18 cellular contexts compared by ENCODE assay signal in genomic region chr2:8993902-8994278, GRCh38. TPM values are rescaled to one million over a fixed set of nuclear protein-coding genes. Genes with fewer than 3 reads are reported as not detected.
DNase-seq lines count a peak whose midpoint lies in the region; ATAC-seq, FAIRE-seq and TF ChIP-seq lines count a peak whose summit lies in the region.
"Had no signal": no experiment of that assay in that cellular context is flagged by ENCODE, and none has a peak within 500 bp of the region (broad histone marks: within the 10 kb centered on the region; RNA-seq: fewer than 3 reads in every experiment).

No MANE protein-coding gene starts in this region.

- H3K79me2 ChIP-seq in H9 (ENCODE audit: insufficient read depth, low read length): peaks cover 2% of the 10 kb centered on the region; the same call in 1 of the 2 replicates
- H3K79me2 ChIP-seq in astrocyte (ENCODE audit: insufficient read depth, low read length): peaks cover 94% of the 10 kb centered on the region
- peaks cover 69% of the 10 kb centered on the region for H3K79me2 ChIP-seq in mesendoderm (ENCODE audit: control insufficient read depth, insufficient read depth, low read length)

- no peak overlapping the region for H2AFZ ChIP-seq in H9 (ENCODE audit: low read length)
- no peak overlapping the region for H2AFZ ChIP-seq in astrocyte (ENCODE audit: low read depth, low read length)
- H2AFZ ChIP-seq: GM23338 had no signal

- H2BK15ac ChIP-seq in H9 (ENCODE audit: low read depth, low read length): no peak overlapping the region
- H2BK15ac ChIP-seq in mesendoderm (replicated peaks; ENCODE audit: low read depth): no peak overlapping the region

- H3K4me1 ChIP-seq in H9 (ENCODE audit: insufficient read depth, low read length) (no peaks in the 10 kb centered on the region; the same call in 1 of the 2 replicates), astrocyte (ENCODE audit: insufficient read depth, low read length) (no peaks in the 10 kb centered on the region), mesendoderm (ENCODE audit: control insufficient read depth, low read depth, low read length) (peaks cover 6% of the 10 kb centered on the region)

- H3K4me3 Mint-ChIP-seq in H9 (no peak overlapping the region), astrocyte (ENCODE audit: unreplicated experiment) (no peak overlapping the region)
- H3K4me3 Mint-ChIP-seq: GM23338 had no signal

- H3K36me3 Mint-ChIP-seq in H9 (ENCODE audit: insufficient read depth in 1 of 3, low read depth in 3 of 3) (no peaks in the 10 kb centered on the region), astrocyte (ENCODE audit: low read depth, unreplicated experiment) (no peaks in the 10 kb centered on the region)

- H3K9me3 ChIP-seq in H9 (ENCODE audit: control insufficient read depth, low read depth, low read length): no peaks in the 10 kb centered on the region
- no peaks in the 10 kb centered on the region for H3K9me3 ChIP-seq in astrocyte (ENCODE audit: insufficient read depth, low read depth, low read length)
- H3K9me3 ChIP-seq: Peyer's patch had no signal

- no peak overlapping the region for H3K4ac ChIP-seq in H9 (ENCODE audit: low read depth, low read length)
- no peak overlapping the region for H3K4ac ChIP-seq in mesendoderm (ENCODE audit: low read depth, low read length)

- H3K23ac ChIP-seq in H9 (ENCODE audit: insufficient read length, low read depth, low read length) (no peak overlapping the region), mesendoderm (ENCODE audit: low read length) (peak overlapping the region; percentile 60)

- H2AK5ac ChIP-seq in H9 (ENCODE audit: insufficient read length, low read length) (no peak overlapping the region), mesendoderm (ENCODE audit: low read length) (no peak overlapping the region)

- H3K9ac ChIP-seq in H9 (ENCODE audit: extremely low read depth, insufficient read length, low read length): no peak overlapping the region
- no peak overlapping the region for H3K9ac ChIP-seq in astrocyte (ENCODE audit: low read length)
- no peak overlapping the region for H3K9ac ChIP-seq in mesendoderm (ENCODE audit: low read length)

- H3T11ph ChIP-seq in H9 (ENCODE audit: low read length): no peak overlapping the region

- H2BK120ac ChIP-seq in H9 (ENCODE audit: low read depth, low read length, poor library complexity, severe bottlenecking) (no peak overlapping the region), mesendoderm (ENCODE audit: low read depth, low read length) (no peak overlapping the region)

- TF ChIP-seq CTCF in H9 (conservative IDR thresholded peaks at IDR 0.05) (no peak), astrocyte (IDR thresholded peaks at IDR 0.05; ENCODE audit: insufficient read depth, low read depth, low read length) (no peak)

- no CpG with 5 or more reads among the region's 7 CpGs for WGBS in H9 (ENCODE audit: extremely low coverage, insufficient read length, low lambda C conversion rate)
- no CpG with 5 or more reads among the region's 7 CpGs for WGBS in mesendoderm (ENCODE audit: extremely low coverage, insufficient coverage, low lambda C conversion rate)

- H3K4me2 ChIP-seq in H9 (ENCODE audit: insufficient read depth, insufficient read length, low read length) (no peak overlapping the region), astrocyte (ENCODE audit: low read length) (peak overlapping the region; percentile 8), mesendoderm (ENCODE audit: low read length) (no peak overlapping the region)
- H3K4me2 ChIP-seq: GM23338 had no signal

- no peak overlapping the region for H2BK12ac ChIP-seq in H9 (ENCODE audit: insufficient read length, low read depth, low read length)

- no peaks in the 10 kb centered on the region for H3K9me3 Mint-ChIP-seq in H9
- no peaks in the 10 kb centered on the region for H3K9me3 Mint-ChIP-seq in astrocyte (ENCODE audit: unreplicated experiment)
- H3K9me3 Mint-ChIP-seq: GM23338 had no signal

- H2BK5ac ChIP-seq in H9 (ENCODE audit: insufficient read length, low read length) (no peak overlapping the region), mesendoderm (ENCODE audit: low read length) (no peak overlapping the region)

- no peak overlapping the region for H4K8ac ChIP-seq in H9 (replicated peaks; ENCODE audit: insufficient read length, low read depth, low read length)
- no peak overlapping the region for H4K8ac ChIP-seq in mesendoderm (ENCODE audit: low read depth, low read length)

- H4K20me1 ChIP-seq in H9 (ENCODE audit: control insufficient read depth, insufficient read depth, insufficient read length) (no peaks in the 10 kb centered on the region), astrocyte (ENCODE audit: insufficient read depth, low read length) (peaks cover 54% of the 10 kb centered on the region)

- H3K14ac ChIP-seq in H9 (ENCODE audit: insufficient read depth, low read length): no peak overlapping the region

- H4K5ac ChIP-seq in H9 (ENCODE audit: insufficient read length, low read depth, low read length) (no peak overlapping the region), mesendoderm (ENCODE audit: low read length) (no peak overlapping the region)

- no peak overlapping the region for H2BK20ac ChIP-seq in H9 (ENCODE audit: low read depth, low read length, poor library complexity, severe bottlenecking)

- H3K4me3 ChIP-seq in astrocyte (ENCODE audit: insufficient read depth, low read depth, low read length): no peak overlapping the region
- no peak overlapping the region for H3K4me3 ChIP-seq in mesendoderm (ENCODE audit: low read length)
- H3K4me3 ChIP-seq: GM12878, GM23338, K562, Peyer's patch had no signal

- peaks cover 33 to 37% of the 10 kb centered on the region in 2 experiments for H3K4me1 Mint-ChIP-seq in H9
- peaks cover 33% of the 10 kb centered on the region for H3K4me1 Mint-ChIP-seq in astrocyte (ENCODE audit: low read depth, unreplicated experiment)

- no peak overlapping the region for H4K91ac ChIP-seq in H9 (ENCODE audit: insufficient read length, low read depth, low read length)

- H3K27ac ChIP-seq in H9 (ENCODE audit: insufficient read length, low read depth, low read length) (no peak overlapping the region), astrocyte (ENCODE audit: low read depth, low read length) (no peak overlapping the region), mesendoderm (ENCODE audit: low read depth, low read length) (no peak overlapping the region)
- H3K27ac ChIP-seq: Peyer's patch had no signal

- 0 out of 7 replicates have a peak overlapping the region, but pooled peaks of 2 of the 3 experiments have one; percentile 19 to 48 for H3K27ac Mint-ChIP-seq in H9
- no peak overlapping the region for H3K27ac Mint-ChIP-seq in astrocyte (ENCODE audit: unreplicated experiment)
- H3K27ac Mint-ChIP-seq: GM23338 had no signal

- no peaks in the 10 kb centered on the region for H3K27me3 ChIP-seq in H9 (ENCODE audit: insufficient read depth, low read length)
- no peaks in the 10 kb centered on the region for H3K27me3 ChIP-seq in astrocyte (ENCODE audit: insufficient read depth, low read length)
- no peaks in the 10 kb centered on the region for H3K27me3 ChIP-seq in mesendoderm (ENCODE audit: insufficient read depth, low read length, poor library complexity)
- H3K27me3 ChIP-seq: Peyer's patch had no signal

- H3K23me2 ChIP-seq in H9 (ENCODE audit: insufficient read length, low read depth, low read length, poor library complexity, severe bottlenecking): no peaks in the 10 kb centered on the region

- H3K79me1 ChIP-seq in H9 (ENCODE audit: insufficient read depth, low read depth, low read length, poor library complexity, severe bottlenecking) (no peaks in the 10 kb centered on the region), mesendoderm (ENCODE audit: low read length) (peaks cover 35% of the 10 kb centered on the region)

- H3K36me3 ChIP-seq in astrocyte (ENCODE audit: insufficient read depth, low read length) (no peaks in the 10 kb centered on the region), mesendoderm (ENCODE audit: control insufficient read depth, insufficient read depth, low read length) (no peaks in the 10 kb centered on the region)
- H3K36me3 ChIP-seq: Peyer's patch had no signal

- DNase-seq in H9 (no peak), astrocyte (ENCODE audit: low read depth) (peak; percentile 63), mesendoderm (no peak), hippocampal formation (lab: John Stamatoyannopoulos, UW) (no peak), 8988T (no peak), SK-N-DZ (ENCODE audit: low spot score) (no peak)
- DNase-seq: DND-41, GDM1, NCI-H1694, NCI-H2107, NCI-H2227 treated with DMSO at 0.1 percent for 48 hours, NCI-H524, Peyer's patch, Right ventricle myocardium superior had no signal

- H3K56ac ChIP-seq in H9 (ENCODE audit: insufficient read length, low read depth, low read length): no peak overlapping the region
- H3K56ac ChIP-seq in mesendoderm (ENCODE audit: low read length): no peak overlapping the region

- H3K18ac ChIP-seq in H9 (ENCODE audit: insufficient read length, low read depth, low read length) (no peak overlapping the region), mesendoderm (ENCODE audit: low read length) (no peak overlapping the region)

- H3K27me3 Mint-ChIP-seq in H9 (ENCODE audit: low read depth) (no peaks in the 10 kb centered on the region), astrocyte (ENCODE audit: low read depth, unreplicated experiment) (no peaks in the 10 kb centered on the region)

- no peak for ATAC-seq in GM18519 (IDR thresholded peaks at IDR 0.05; ENCODE audit: low FRiP score, unreplicated experiment)
- ATAC-seq: GM12878 had no signal

- FAIRE-seq in astrocyte (lab: Jason Lieb, UNC): no peak
- FAIRE-seq: GM12878, K562 had no signal

RNA-seq across cellular contexts. Expression of gene MBOAT2, which starts 9.6 kb away (rescaled TPM):
- total RNA-seq in H9 (2021) (20.2 and 23.4 TPM in 2 replicates), astrocyte (54.6 and 58.0 TPM in 2 replicates)
- polyA plus RNA-seq in mesendoderm (2013, experiment 1 of 2): 11.0 TPM
- 11.2 TPM for polyA plus RNA-seq in mesendoderm (2013, experiment 2 of 2)
- polyA plus RNA-seq in SK-N-DZ (2014; cell fraction: cytosol; rRNA removed): 36.1 and 48.1 TPM in 2 replicates
- polyA plus RNA-seq in SK-N-DZ (2014; cell fraction: nucleus; rRNA removed): 92.7 and 95.5 TPM in 2 replicates
